Comparison of ENCODE assay signal across 8 cellular contexts in the genomic region with DNA sequence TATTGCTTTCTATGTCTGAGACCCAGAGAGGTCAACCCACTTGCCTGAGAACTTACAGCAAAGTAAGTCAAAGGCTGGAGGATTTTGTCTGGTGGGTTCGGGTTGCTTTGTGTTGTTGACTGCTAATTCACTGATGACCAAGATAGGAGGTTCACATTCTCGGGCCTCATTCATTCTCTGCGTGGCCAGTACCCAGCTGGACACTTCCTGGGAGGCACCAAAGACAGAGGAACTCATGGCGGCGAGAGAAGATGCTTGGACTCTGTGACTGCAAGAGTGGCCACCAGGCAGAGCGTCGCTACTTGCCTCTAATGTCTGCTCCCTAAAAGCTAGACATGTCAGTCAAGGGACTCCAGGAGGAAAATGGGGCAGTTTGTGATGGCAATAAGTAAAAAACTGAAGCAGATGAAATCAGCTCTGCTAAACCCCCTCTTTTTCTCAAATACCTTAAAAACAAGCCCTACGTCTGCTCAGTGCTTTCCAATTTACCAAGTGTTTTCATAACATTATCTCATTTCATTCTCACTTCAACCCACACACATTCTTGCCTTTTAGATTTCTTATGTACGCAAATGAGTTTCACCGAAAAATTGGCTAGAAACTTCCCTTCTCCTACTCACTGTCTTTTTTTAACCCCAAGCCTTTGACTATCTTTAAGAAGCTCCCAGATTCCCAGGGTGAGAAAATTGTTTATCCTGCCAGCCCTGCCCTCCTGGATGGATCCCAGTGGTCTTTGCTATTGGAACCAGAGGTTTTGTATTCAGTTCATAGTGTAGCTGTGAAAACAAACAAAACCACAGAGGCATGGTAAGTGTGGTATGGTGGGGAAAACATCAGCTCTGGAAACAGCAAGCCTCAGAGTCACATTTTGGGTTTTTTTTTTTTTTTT. TPM values are rescaled to one million over a fixed set of nuclear protein-coding genes. Genes with fewer than 3 reads are reported as not detected.
DNase-seq lines count a peak whose midpoint lies in the region; ATAC-seq and TF ChIP-seq lines count a peak whose summit lies in the region.

No MANE protein-coding gene starts in this region.

- H3K27ac Mint-ChIP-seq in chondrocyte (ENCODE audit: unreplicated experiment): peak overlapping the region; percentile 98

- 83 to 87% (median 84%) methylated on average over 10 of the region's 10 CpGs for WGBS in psoas muscle, 3 donors

- intact Hi-C loops in psoas muscle (cut with DNase I): no loop called here

- H3K4me3 ChIP-seq in psoas muscle: peak overlapping the region; percentile 53

- peak overlapping the region; percentile 66 for H3K27ac ChIP-seq in psoas muscle

- H3K4me1 ChIP-seq in psoas muscle: peaks cover 26% of the 10 kb centered on the region

- H3K27me3 ChIP-seq in psoas muscle (ENCODE audit: insufficient read depth in 3 of 3, low read length in 2 of 3): no peaks in the 10 kb centered on the region

- H3K4me3 Mint-ChIP-seq in chondrocyte (ENCODE audit: unreplicated experiment): no peak overlapping the region

- ATAC-seq in HG02870 (IDR thresholded peaks at IDR 0.05; ENCODE audit: unreplicated experiment) (peak; percentile 50), psoas muscle (no peak), GM21825 (IDR thresholded peaks at IDR 0.05; ENCODE audit: unreplicated experiment) (no peak), GM18517 (IDR thresholded peaks at IDR 0.05; ENCODE audit: unreplicated experiment) (no peak)

- DNase-seq in Caki2 (ENCODE audit: low read depth) (peak; percentile 23), chondrocyte (ENCODE audit: low spot score) (no peak), psoas muscle (no peak), GM19238 (ENCODE audit: insufficient read length, low spot score) (no peak), NCI-H1694 (lab: John Stamatoyannopoulos, UW) (no peak)

- no peaks in the 10 kb centered on the region for H3K9me3 ChIP-seq in psoas muscle

- no peaks in the 10 kb centered on the region for H3K9me3 Mint-ChIP-seq in chondrocyte (ENCODE audit: low read depth)

- H3K4me1 Mint-ChIP-seq in chondrocyte (ENCODE audit: low read depth): peaks cover 40% of the 10 kb centered on the region

- in situ Hi-C loops in Caki2 (cut with HindIII; ENCODE audit: low pct_unique_long_range_greater_than_20kb, low sequenced_read_pairs): no loop called here

- no peak for TF ChIP-seq CTCF in chondrocyte (IDR thresholded peaks at IDR 0.05)
- TF ChIP-seq CTCF in psoas muscle (IDR thresholded peaks at IDR 0.05): no peak

- H3K36me3 Mint-ChIP-seq in chondrocyte (ENCODE audit: low read depth): no peaks in the 10 kb centered on the region

- H3K36me3 ChIP-seq in psoas muscle (ENCODE audit: insufficient read depth in 1 of 2, low read depth in 1 of 2): no peaks in the 10 kb centered on the region

- no peaks in the 10 kb centered on the region for H3K27me3 Mint-ChIP-seq in chondrocyte (ENCODE audit: low read depth)

RNA-seq across cellular contexts. Expression of a gene that starts 4.9 kb away (rescaled TPM):
- total RNA-seq in Caki2 (2014; rRNA removed; shearing (Covaris generic); ENCODE audit: low replicate concordance): 99.1 and 128 TPM in 2 replicates
- total RNA-seq in chondrocyte (88.6 to 96.6 TPM (median 88.8 TPM) in 3 replicates), psoas muscle (10 to 100 TPM; 11.1 to 15.5 (median 14.2) TPM)
- polyA plus RNA-seq in psoas muscle: 10 to 100 TPM in 1 of 3 donors, 1 to 10 TPM in 2; 6.5 to 10.5 (median 9.7) TPM
